Comparison of ENCODE assay signal across 15 cellular contexts in genomic region chr11:82858133-82858532, GRCh38. TPM values are rescaled to one million over a fixed set of nuclear protein-coding genes. Genes with fewer than 3 reads are reported as not detected.
DNase-seq lines count a peak whose midpoint lies in the region; ATAC-seq, FAIRE-seq and TF ChIP-seq lines count a peak whose summit lies in the region.
"Had no signal": no experiment of that assay in that cellular context is flagged by ENCODE, and none has a peak within 500 bp of the region (broad histone marks: within the 10 kb centered on the region; RNA-seq: fewer than 3 reads in every experiment).

No MANE protein-coding gene starts in this region.

- H2AFZ ChIP-seq in HepG2 (ENCODE audit: low read length) = no peak overlapping the region

- in situ Hi-C loops in HepG2 (cut with HindIII; ENCODE audit: extremely low pct_ligation_motif_present, low pct_unique_long_range_greater_than_20kb) = loop anchor here (25.0 kb wide), 1 partner anchor 954 kb away; no protein-coding TSS in a partner anchor

- CTCF ChIA-PET in HepG2 (lab: Yijun Ruan, JAX; ENCODE audit: low intra/inter-chr PET ratio, low total read pairs) = no interaction called here
- CTCF ChIA-PET in CD8-positive, alpha-beta memory T cell (lab: Charles Lee) = interaction anchor here (2.0 kb wide), 1 partner anchor 10 kb away, joined by 5 read pairs; no protein-coding TSS in a partner anchor

- TF ChIP-seq EP300 in HepG2 (IDR thresholded peaks at IDR 0.05; ENCODE audit: low read depth in 2 of 2, low read length in 2 of 2) (no peak), HepG2 (CRISPR knock-in tag; IDR thresholded peaks at IDR 0.05; ENCODE audit: borderline replicate concordance) (no peak)

- no peak overlapping the region for H3K9ac ChIP-seq in HepG2 (ENCODE audit: insufficient read depth, low read depth, low read length)

- no peak overlapping the region for H3K4me2 ChIP-seq in HepG2 (ENCODE audit: low read depth, low read length)

- H3K9me3 ChIP-seq in HepG2 (ENCODE audit: low read length) (no peaks in the 10 kb centered on the region), right lobe of liver (no peaks in the 10 kb centered on the region)
- no peaks in the 10 kb centered on the region for H3K9me3 ChIP-seq in CD8-positive, alpha-beta memory T cell (ENCODE audit: low read length)

- H3K27ac Mint-ChIP-seq in nephron progenitor cell = peak overlapping the region; percentile 33
- peak overlapping the region in 1 of 8 donors; percentile 2 for H3K27ac Mint-ChIP-seq in CD8-positive, alpha-beta memory T cell
- H3K27ac Mint-ChIP-seq in effector memory CD8-positive, alpha-beta T cell = no peak overlapping the region
- H3K27ac Mint-ChIP-seq: activated T-helper 2 cell treated with anti-CD3 and anti-CD28 coated beads, Interferon-gamma antibody, Interleukin-2, Interleukin-4, amounts not matched to agents 10 μg/mL and 5 μg/mL and 100 μg/mL, durations not matched to agents 14 hours and 24 hours and 36 hours had no signal

- no peaks in the 10 kb centered on the region for H3K4me1 Mint-ChIP-seq in nephron progenitor cell
- peaks cover 1 to 7% (median 5%) of the 10 kb centered on the region in 3 donors for H3K4me1 Mint-ChIP-seq in CD8-positive, alpha-beta memory T cell
- H3K4me1 Mint-ChIP-seq in effector memory CD8-positive, alpha-beta T cell (ENCODE audit: low read depth in 2 of 2) = peaks cover 0 to 14% of the 10 kb centered on the region in 2 donors

- no peaks in the 10 kb centered on the region for H3K79me2 ChIP-seq in HepG2 (ENCODE audit: insufficient read depth, low read length)

- no peak overlapping the region for H3K4me3 Mint-ChIP-seq in nephron progenitor cell
- no peak overlapping the region for H3K4me3 Mint-ChIP-seq in CD8-positive, alpha-beta memory T cell
- no peak overlapping the region for H3K4me3 Mint-ChIP-seq in effector memory CD8-positive, alpha-beta T cell
- H3K4me3 Mint-ChIP-seq: CD4-positive, alpha-beta memory T cell had no signal

- H3K4me1 ChIP-seq in HepG2 (ENCODE audit: insufficient read depth, low read length) (no peaks in the 10 kb centered on the region), right lobe of liver (peaks cover 0 to under 1% (median 0%) of the 10 kb centered on the region in 4 donors)
- no peaks in the 10 kb centered on the region for H3K4me1 ChIP-seq in CD8-positive, alpha-beta memory T cell (ENCODE audit: insufficient read depth, low read length)

- H3K27me3 ChIP-seq in HepG2 (ENCODE audit: control insufficient read depth in 1 of 2, insufficient read depth in 2 of 2, low read length in 2 of 2) (no peaks in the 10 kb centered on the region), right lobe of liver (no peaks in the 10 kb centered on the region)
- no peaks in the 10 kb centered on the region for H3K27me3 ChIP-seq in CD8-positive, alpha-beta memory T cell (ENCODE audit: insufficient read depth, low read length, poor library complexity, severe bottlenecking)

- TF ChIP-seq CTCF in HepG2 (CRISPR knock-in tag; IDR thresholded peaks at IDR 0.05) (no peak), right lobe of liver (IDR thresholded peaks at IDR 0.05) (no peak), nephron progenitor cell (IDR thresholded peaks at IDR 0.05) (no peak)

- no peak for DNase-seq in HepG2 (ENCODE audit: low spot score)
- DNase-seq in right lobe of liver = no peak
- DNase-seq in nephron progenitor cell = no peak
- DNase-seq in DMS79 treated with DMSO at 0.1 percent for 48 hours (lab: John Stamatoyannopoulos, UW) = no peak
- DNase-seq in CD8-positive, alpha-beta memory T cell = no peak
- DNase-seq in effector memory CD8-positive, alpha-beta T cell = no peak
- DNase-seq: 8988T; CD4-positive, alpha-beta memory T cell; KBM-7; NCI-H1105; stimulated activated naive CD4-positive, alpha-beta T cell treated with Interleukin-2 at 50 U/mL for 16 hours had no signal

- H3K27me3 Mint-ChIP-seq in nephron progenitor cell (ENCODE audit: low read depth, poor library complexity) = no peaks in the 10 kb centered on the region
- H3K27me3 Mint-ChIP-seq in CD8-positive, alpha-beta memory T cell = no peaks in the 10 kb centered on the region
- no peaks in the 10 kb centered on the region for H3K27me3 Mint-ChIP-seq in effector memory CD8-positive, alpha-beta T cell
- H3K27me3 Mint-ChIP-seq: CD4-positive, alpha-beta memory T cell had no signal

- peaks cover 25% of the 10 kb centered on the region for H3K9me3 Mint-ChIP-seq in nephron progenitor cell
- no peaks in the 10 kb centered on the region for H3K9me3 Mint-ChIP-seq in CD8-positive, alpha-beta memory T cell
- H3K9me3 Mint-ChIP-seq in effector memory CD8-positive, alpha-beta T cell = no peaks in the 10 kb centered on the region
- H3K9me3 Mint-ChIP-seq: activated T-helper 2 cell treated with anti-CD3 and anti-CD28 coated beads, Interferon-gamma antibody, Interleukin-2, Interleukin-4, amounts not matched to agents 10 μg/mL and 5 μg/mL and 100 μg/mL, durations not matched to agents 14 hours and 24 hours and 36 hours; CD4-positive, alpha-beta memory T cell had no signal

- WGBS in HepG2 (ENCODE audit: low lambda C conversion rate) = 81% methylated on average over 2 of the region's 2 CpGs
- 100% methylated on average over 1 of the region's 2 CpGs for WGBS in right lobe of liver (ENCODE audit: insufficient coverage, low coverage, low lambda C conversion rate, missing lambda C conversion rate)

- no peak for FAIRE-seq in HepG2 (lab: Jason Lieb, UNC)

- H4K20me1 ChIP-seq in HepG2 (ENCODE audit: insufficient read depth, low read length) = no peaks in the 10 kb centered on the region; the same call in 1 of the 2 replicates

- H3K36me3 ChIP-seq in HepG2 (replicated peaks in 1 of 2; ENCODE audit: control insufficient read depth in 1 of 2, insufficient read depth in 2 of 2, low read length in 2 of 2) (no peaks in the 10 kb centered on the region), right lobe of liver (no peaks in the 10 kb centered on the region)
- no peaks in the 10 kb centered on the region for H3K36me3 ChIP-seq in CD8-positive, alpha-beta memory T cell (ENCODE audit: insufficient read depth, low read length)

- TF ChIP-seq POLR2A in HepG2 (IDR thresholded peaks at IDR 0.05; ENCODE audit: insufficient read depth in 1 of 2, low read depth in 2 of 2, low read length in 2 of 2) (no peak), right lobe of liver (IDR thresholded peaks at IDR 0.05) (no peak)

- POLR2A ChIA-PET in HepG2 (lab: Yijun Ruan, JAX) = no interaction called here
- POLR2A ChIA-PET in CD8-positive, alpha-beta memory T cell (lab: Charles Lee) = no interaction called here

- H3K4me3 ChIP-seq in HepG2 (replicated peaks in 1 of 3; ENCODE audit: insufficient read depth in 1 of 3, low read depth in 2 of 3, low read length in 3 of 3) (no peak overlapping the region), right lobe of liver (no peak overlapping the region)
- no peak overlapping the region for H3K4me3 ChIP-seq in CD8-positive, alpha-beta memory T cell (ENCODE audit: low read length)
- H3K4me3 ChIP-seq: lung had no signal

- no peak for ATAC-seq in HepG2
- no peak for ATAC-seq in right lobe of liver
- no peak for ATAC-seq in effector memory CD8-positive, alpha-beta T cell (replicated peaks)
- no peak for ATAC-seq in HG03045 (IDR thresholded peaks at IDR 0.05; ENCODE audit: unreplicated experiment)

- TF ChIP-seq RAD21 in HepG2 (CRISPR knock-in tag; IDR thresholded peaks at IDR 0.05) = no peak

- intact Hi-C loops in HepG2 (cut with micrococcal nuclease; ENCODE audit: unreplicated experiment) (no loop called here), right lobe of liver (cut with DNase I) (no loop called here)

- H3K27ac ChIP-seq in HepG2 (ENCODE audit: extremely low read length, insufficient read depth, low read length) (no peak overlapping the region), right lobe of liver (no peak overlapping the region), cingulate gyrus (ENCODE audit: low read depth, low read length) (peak overlapping the region; percentile 76)
- no peak overlapping the region for H3K27ac ChIP-seq in CD8-positive, alpha-beta memory T cell (ENCODE audit: low read depth, low read length)

- BruUV-seq in HepG2 (replicated peaks; lab: Mats Ljungman, UMichigan) = no TSS peak

- peaks cover 43% of the 10 kb centered on the region for H3K36me3 Mint-ChIP-seq in nephron progenitor cell (ENCODE audit: low read depth)
- H3K36me3 Mint-ChIP-seq in CD8-positive, alpha-beta memory T cell = peaks cover 15 to 16% (median 15%) of the 10 kb centered on the region in 3 donors
- H3K36me3 Mint-ChIP-seq in effector memory CD8-positive, alpha-beta T cell (ENCODE audit: insufficient read depth) = peaks cover 3% of the 10 kb centered on the region

RNA-seq across cellular contexts. Expression of gene PRCP, which starts 42.1 kb away (rescaled TPM):
- total RNA-seq in HepG2 (2016; rRNA removed; fragmentation: Illumina TruSeq; extraction: Trizol) (49.9 and 84.2 TPM in 2 replicates), right lobe of liver (10 to 100 TPM; 35.4 to 84.9 (median 49.4) TPM)
- total RNA-seq in HepG2 (2016; cell fraction: cytosol; rRNA removed; fragmentation: Illumina TruSeq; extraction: Trizol; ENCODE audit: low read depth) = 12.9 and 14.2 TPM in 2 replicates
- total RNA-seq in HepG2 (2016; cell fraction: insoluble cytoplasmic fraction; rRNA removed; fragmentation: Illumina TruSeq; extraction: Trizol) = 49.2 and 86.3 TPM in 2 replicates
- 29.1 and 33.4 TPM in 2 replicates for total RNA-seq in HepG2 (2016; cell fraction: membrane; rRNA removed; fragmentation: Illumina TruSeq; extraction: Trizol)
- 75.4 and 86.0 TPM in 2 replicates for total RNA-seq in HepG2 (2016; cell fraction: nucleus; rRNA removed; fragmentation: Illumina TruSeq; extraction: Trizol)
- 79.7 and 105 TPM in 2 replicates for polyA plus RNA-seq in HepG2 (2011; rRNA removed)
- 63.3 and 100 TPM in 2 replicates for polyA plus RNA-seq in HepG2 (2011; cell fraction: cytosol; rRNA removed)
- 24.2 and 26.5 TPM in 2 replicates for polyA plus RNA-seq in HepG2 (2011; cell fraction: nucleus; rRNA removed)
- 56.3 and 103 TPM in 2 replicates for polyA plus RNA-seq in HepG2 (2012)
- 12.6 and 13.4 TPM in 2 replicates for polyA plus RNA-seq in HepG2 (2016; cell fraction: cytosol; fragmentation: Illumina TruSeq; extraction: Trizol; ENCODE audit: low read depth)
- 48.2 and 49.2 TPM in 2 replicates for polyA plus RNA-seq in HepG2 (2016; cell fraction: insoluble cytoplasmic fraction; fragmentation: Illumina TruSeq; extraction: Trizol; ENCODE audit: low read depth)
- polyA plus RNA-seq in HepG2 (2016; cell fraction: membrane; fragmentation: Illumina TruSeq; extraction: Trizol; ENCODE audit: low read depth) = 27.2 and 33.0 TPM in 2 replicates
- polyA plus RNA-seq in HepG2 (2016; cell fraction: nucleus; fragmentation: Illumina TruSeq; extraction: Trizol; ENCODE audit: insufficient read depth, low read depth) = 84.6 and 95.4 TPM in 2 replicates
- 22.7 and 35.1 TPM in 2 replicates for polyA minus RNA-seq in HepG2 (2011; rRNA and poly(A)+ RNA removed; ENCODE audit: low replicate concordance)
- 55.6 and 56.6 TPM in 2 replicates for polyA minus RNA-seq in HepG2 (2011; cell fraction: cytosol; rRNA and poly(A)+ RNA removed)
- 29.0 and 33.7 TPM in 2 replicates for polyA minus RNA-seq in HepG2 (2011; cell fraction: nucleus; rRNA and poly(A)+ RNA removed)
- total RNA-seq in CD8-positive, alpha-beta memory T cell = 10 to 100 TPM; 26.5 to 27.1 TPM
- 37.1 TPM for polyA plus RNA-seq in CD8-positive, alpha-beta memory T cell

RNA-seq across cellular contexts. Expression of gene DDIAS, which starts 43.4 kb away (rescaled TPM):
- total RNA-seq in HepG2 (2016; rRNA removed; fragmentation: Illumina TruSeq; extraction: Trizol) (13.0 and 23.5 TPM in 2 replicates), right lobe of liver (1 to 10 TPM in 3 of 6 experiments, under 1 TPM in 3; 0.83 to 3.1 (median 1.2) TPM)
- total RNA-seq in HepG2 (2016; cell fraction: cytosol; rRNA removed; fragmentation: Illumina TruSeq; extraction: Trizol; ENCODE audit: low read depth) = 4.5 and 6.3 TPM in 2 replicates
- 12.6 and 21.3 TPM in 2 replicates for total RNA-seq in HepG2 (2016; cell fraction: insoluble cytoplasmic fraction; rRNA removed; fragmentation: Illumina TruSeq; extraction: Trizol)
- 9.5 and 11.4 TPM in 2 replicates for total RNA-seq in HepG2 (2016; cell fraction: membrane; rRNA removed; fragmentation: Illumina TruSeq; extraction: Trizol)
- 9.5 and 11.1 TPM in 2 replicates for total RNA-seq in HepG2 (2016; cell fraction: nucleus; rRNA removed; fragmentation: Illumina TruSeq; extraction: Trizol)
- 2.2 and 3.5 TPM in 2 replicates for polyA plus RNA-seq in HepG2 (2011; rRNA removed)
- 1.6 and 2.0 TPM in 2 replicates for polyA plus RNA-seq in HepG2 (2011; cell fraction: cytosol; rRNA removed)
- polyA plus RNA-seq in HepG2 (2011; cell fraction: nucleus; rRNA removed) = 1.0 and 1.6 TPM in 2 replicates
- polyA plus RNA-seq in HepG2 (2012) = 1.7 and 5.3 TPM in 2 replicates
- polyA plus RNA-seq in HepG2 (2016; cell fraction: cytosol; fragmentation: Illumina TruSeq; extraction: Trizol; ENCODE audit: low read depth) = 0.66 and 0.94 TPM in 2 replicates
- 13.7 and 16.2 TPM in 2 replicates for polyA plus RNA-seq in HepG2 (2016; cell fraction: insoluble cytoplasmic fraction; fragmentation: Illumina TruSeq; extraction: Trizol; ENCODE audit: low read depth)
- polyA plus RNA-seq in HepG2 (2016; cell fraction: membrane; fragmentation: Illumina TruSeq; extraction: Trizol; ENCODE audit: low read depth) = 2.6 and 3.1 TPM in 2 replicates
- polyA plus RNA-seq in HepG2 (2016; cell fraction: nucleus; fragmentation: Illumina TruSeq; extraction: Trizol; ENCODE audit: insufficient read depth, low read depth) = 11.7 and 12.4 TPM in 2 replicates
- polyA minus RNA-seq in HepG2 (2011; rRNA and poly(A)+ RNA removed; ENCODE audit: low replicate concordance) = 10.5 and 39.5 TPM in 2 replicates
- 1.9 and 3.3 TPM in 2 replicates for polyA minus RNA-seq in HepG2 (2011; cell fraction: cytosol; rRNA and poly(A)+ RNA removed)
- polyA minus RNA-seq in HepG2 (2011; cell fraction: nucleus; rRNA and poly(A)+ RNA removed) = 2.1 and 3.9 TPM in 2 replicates
- total RNA-seq in CD8-positive, alpha-beta memory T cell = 10 to 100 TPM; 23.8 to 27.8 TPM
- polyA plus RNA-seq in CD8-positive, alpha-beta memory T cell = 1.6 TPM
